ENCODE assay signal across 17 cellular contexts in genomic region chr3:188292827-188293226, GRCh38.
DNase-seq lines count a peak whose midpoint lies in the region; ATAC-seq and TF ChIP-seq lines count a peak whose summit lies in the region.
"Had no signal": no experiment of that assay in that cellular context is flagged by ENCODE, and none has a peak within 500 bp of the region (broad histone marks: within the 10 kb centered on the region; RNA-seq: fewer than 3 reads in every experiment).

No MANE protein-coding gene starts in this region.

- H3K27ac Mint-ChIP-seq in osteocyte (ENCODE audit: unreplicated experiment): peak overlapping the region; percentile 44

- peaks cover 80% of the 10 kb centered on the region for H3K4me1 ChIP-seq in left ventricle myocardium inferior
- H3K4me1 ChIP-seq in right cardiac atrium (ENCODE audit: control insufficient read depth, insufficient read depth, low read length): peaks cover 10% of the 10 kb centered on the region
- peaks cover 20 to 58% of the 10 kb centered on the region in 2 donors for H3K4me1 ChIP-seq in ascending aorta
- H3K4me1 ChIP-seq in tibial artery: peaks cover 0 to 100% (median 54%) of the 10 kb centered on the region in 4 donors

- intact Hi-C loops in left ventricle myocardium inferior (cut with micrococcal nuclease): no loop called here
- intact Hi-C loops in right cardiac atrium (cut with DNase I): loop anchor here in 1 of 4 donors (10.0 kb wide), 1 partner anchor 548 kb away; the partner anchor contains the start of gene BCL6
- intact Hi-C loops in ascending aorta (cut with DNase I): no loop called here
- intact Hi-C loops in tibial artery (cut with DNase I; ENCODE audit: low total_unique reads): no loop called here

- H3K36me3 ChIP-seq in left ventricle myocardium inferior: no peaks in the 10 kb centered on the region
- H3K36me3 ChIP-seq in ascending aorta: peaks cover 8 to 13% of the 10 kb centered on the region in 2 donors
- peaks cover 0 to 7% (median 0%) of the 10 kb centered on the region in 3 donors for H3K36me3 ChIP-seq in tibial artery

- peak overlapping the region; percentile 70 for H3K27ac ChIP-seq in left ventricle myocardium inferior (replicated peaks)
- no peak overlapping the region for H3K27ac ChIP-seq in right cardiac atrium (ENCODE audit: low read length)
- peak overlapping the region; percentile 28 to 87 for H3K27ac ChIP-seq in ascending aorta
- peak overlapping the region; percentile 12 to 67 for H3K27ac ChIP-seq in tibial artery
- H3K27ac ChIP-seq: BLaER1 had no signal

- no peaks in the 10 kb centered on the region for H3K9me3 ChIP-seq in left ventricle myocardium inferior (replicated peaks)
- H3K9me3 ChIP-seq in right cardiac atrium (ENCODE audit: control insufficient read depth, low read length): no peaks in the 10 kb centered on the region
- H3K9me3 ChIP-seq in ascending aorta: no peaks in the 10 kb centered on the region
- no peaks in the 10 kb centered on the region for H3K9me3 ChIP-seq in tibial artery

- H3K4me3 Mint-ChIP-seq in osteocyte (ENCODE audit: unreplicated experiment): no peak overlapping the region

- no peaks in the 10 kb centered on the region for H3K9me3 Mint-ChIP-seq in osteocyte (ENCODE audit: unreplicated experiment)

- ATAC-seq in right cardiac atrium: no peak
- no peak for ATAC-seq in GM18868 (IDR thresholded peaks at IDR 0.05; ENCODE audit: unreplicated experiment)

- H3K4me1 Mint-ChIP-seq in osteocyte (ENCODE audit: unreplicated experiment): peaks cover 61% of the 10 kb centered on the region

- H3K27me3 ChIP-seq in left ventricle myocardium inferior (ENCODE audit: low read depth) (no peaks in the 10 kb centered on the region), right cardiac atrium (ENCODE audit: control insufficient read depth, insufficient read depth) (no peaks in the 10 kb centered on the region), ascending aorta (no peaks in the 10 kb centered on the region), tibial artery (no peaks in the 10 kb centered on the region)
- H3K27me3 ChIP-seq: BLaER1 had no signal

- DNase-seq in left ventricle myocardium inferior (no peak), right cardiac atrium (no peak), ascending aorta (ENCODE audit: low spot score in 2 of 2) (no peak), osteocyte (ENCODE audit: extremely low spot score, unreplicated experiment) (no peak), tibial artery (no peak), T1000 (lab: John Stamatoyannopoulos, UW) (no peak), epidermal melanocyte (ENCODE audit: insufficient read length, low spot score) (no peak)
- DNase-seq: DMS 273 treated with DMSO at 0.1 percent for 48 hours, GDM1, GOT3, NCI-H1105 treated with DMSO at 0.1 percent for 48 hours, NCI-H187, NCI-H345, NCI-H526 treated with DMSO at 0.1 percent for 48 hours, SIG-M5 had no signal

- 95% methylated on average over 3 of the region's 3 CpGs for WGBS in right cardiac atrium

- no peaks in the 10 kb centered on the region for H3K36me3 Mint-ChIP-seq in osteocyte (ENCODE audit: unreplicated experiment)

- H3K27me3 Mint-ChIP-seq in osteocyte (ENCODE audit: unreplicated experiment): no peaks in the 10 kb centered on the region

- H3K4me3 ChIP-seq in left ventricle myocardium inferior (no peak overlapping the region), right cardiac atrium (ENCODE audit: low read length) (no peak overlapping the region), ascending aorta (no peak overlapping the region), tibial artery (no peak overlapping the region)
- H3K4me3 ChIP-seq: BLaER1 had no signal

- TF ChIP-seq CTCF in left ventricle myocardium inferior (IDR thresholded peaks at IDR 0.05; ENCODE audit: borderline replicate concordance) (no peak), ascending aorta (IDR thresholded peaks at IDR 0.05) (no peak), osteocyte (IDR thresholded peaks at IDR 0.05) (no peak), tibial artery (IDR thresholded peaks at IDR 0.05) (no peak)
